In the genomic region with DNA sequence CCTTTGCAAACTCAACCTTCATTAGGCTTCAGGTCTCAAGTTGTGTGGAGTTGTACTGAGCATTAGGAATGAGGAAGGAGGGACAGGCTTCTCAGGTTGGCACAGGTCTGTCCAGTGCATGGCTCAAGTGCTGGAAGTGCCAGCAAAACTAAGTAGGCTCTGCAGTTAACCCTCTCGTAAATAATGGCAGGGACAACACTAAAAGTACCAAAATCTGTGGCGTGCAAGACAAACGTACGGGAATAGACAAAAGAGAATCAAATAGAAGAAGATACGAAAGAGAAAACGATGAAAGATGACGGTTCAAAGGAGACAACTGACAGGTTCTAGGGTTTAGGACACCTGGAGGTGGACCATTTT, we compare ENCODE assay signal across 7 cellular contexts. TPM values are rescaled to one million over a fixed set of nuclear protein-coding genes. Genes with fewer than 3 reads are reported as not detected.
A peak's percentile ranks its signal among the peaks of the same experiment; 100 is the strongest.
DNase-seq lines count a peak whose midpoint lies in the region; ATAC-seq and TF ChIP-seq lines count a peak whose summit lies in the region.

No MANE protein-coding gene starts in this region.

- H3K4me1 Mint-ChIP-seq in brain: peaks cover 66% of the 10 kb centered on the region

- TF ChIP-seq CTCF in brain (conservative IDR thresholded peaks at IDR 0.05) (no peak), thoracic aorta (IDR thresholded peaks at IDR 0.05) (no peak)

- peak overlapping the region; percentile 89 to 100 (median 99) for H3K27ac Mint-ChIP-seq in brain

- peaks cover 24% of the 10 kb centered on the region for H3K36me3 Mint-ChIP-seq in brain

- peak overlapping the region; percentile 92 to 98 (median 94) for H3K4me3 Mint-ChIP-seq in brain

- peaks cover 14% of the 10 kb centered on the region for H3K27me3 Mint-ChIP-seq in brain

- no peaks in the 10 kb centered on the region for H3K9me3 Mint-ChIP-seq in brain

- H3K4me1 ChIP-seq in HUES48 (ENCODE audit: control insufficient read depth, insufficient read depth, low read length) (peaks cover 15% of the 10 kb centered on the region), thoracic aorta (ENCODE audit: control insufficient read depth in 1 of 2, low read depth in 2 of 2) (peaks cover 16 to 43% of the 10 kb centered on the region in 2 donors)

- H3K36me3 ChIP-seq in HUES48 (ENCODE audit: control insufficient read depth, insufficient read depth, low read length) (peaks cover 4% of the 10 kb centered on the region; the same call in 1 of the 2 replicates), thoracic aorta (no peaks in the 10 kb centered on the region)

- ATAC-seq in GM18858 (IDR thresholded peaks at IDR 0.05; ENCODE audit: unreplicated experiment): peak; percentile 11
- peak; percentile 69 for ATAC-seq in left lobe of liver
- ATAC-seq in thoracic aorta (ENCODE audit: insufficient number of reproducible peaks, low FRiP score, low read depth): no peak

- peak overlapping the region; percentile 99 for H3K27ac ChIP-seq in HUES48 (ENCODE audit: low read depth, low read length)
- peak overlapping the region; percentile 95 for H3K27ac ChIP-seq in thoracic aorta

- H3K9ac ChIP-seq in HUES48 (ENCODE audit: low read depth, low read length): peak overlapping the region; percentile 95

- H3K9me3 ChIP-seq in HUES48 (ENCODE audit: control insufficient read depth, insufficient read depth, low read length) (no peaks in the 10 kb centered on the region), thoracic aorta (no peaks in the 10 kb centered on the region)

- no peaks in the 10 kb centered on the region for H3K27me3 ChIP-seq in HUES48 (ENCODE audit: control insufficient read depth, insufficient read depth, low read length)
- no peaks in the 10 kb centered on the region for H3K27me3 ChIP-seq in thoracic aorta (replicated peaks; ENCODE audit: insufficient read depth)

- DNase-seq in left lobe of liver (ENCODE audit: low spot score): no peak
- DNase-seq in thoracic aorta (ENCODE audit: low spot score): no peak
- DNase-seq in GOT3 (lab: John Stamatoyannopoulos, UW): no peak
- no peak for DNase-seq in NCI-H1436 treated with DMSO at 0.1 percent for 48 hours (lab: John Stamatoyannopoulos, UW)

- H3K4me3 ChIP-seq in HUES48 (ENCODE audit: low read depth, low read length): peak overlapping the region; percentile 99
- peak overlapping the region; percentile 90 for H3K4me3 ChIP-seq in thoracic aorta

RNA-seq across cellular contexts. Expression of a gene that starts 0.6 kb away (rescaled TPM):
- 13.3 TPM for polyA plus RNA-seq in brain (ENCODE audit: insufficient read depth, low read depth, low replicate concordance)
- 14.4 TPM for total RNA-seq in left lobe of liver
- total RNA-seq in thoracic aorta: 10 to 100 TPM; 22.8 to 23.2 TPM

RNA-seq across cellular contexts. Expression of a gene that starts 5.5 kb away (rescaled TPM):
- polyA plus RNA-seq in brain (ENCODE audit: insufficient read depth, low read depth, low replicate concordance): 35.3 TPM
- total RNA-seq in left lobe of liver (28.2 TPM), thoracic aorta (10 to 100 TPM; 33.0 to 61.0 TPM)

RNA-seq across cellular contexts. Expression of a gene that starts 55.4 kb away (rescaled TPM):
- polyA plus RNA-seq in brain (ENCODE audit: insufficient read depth, low read depth, low replicate concordance): 12.2 TPM
- total RNA-seq in left lobe of liver: 3.6 TPM
- 1 to 10 TPM; 7.6 to 9.5 TPM for total RNA-seq in thoracic aorta
